Comparison of ENCODE assay signal across 8 cellular contexts in the genomic region with DNA sequence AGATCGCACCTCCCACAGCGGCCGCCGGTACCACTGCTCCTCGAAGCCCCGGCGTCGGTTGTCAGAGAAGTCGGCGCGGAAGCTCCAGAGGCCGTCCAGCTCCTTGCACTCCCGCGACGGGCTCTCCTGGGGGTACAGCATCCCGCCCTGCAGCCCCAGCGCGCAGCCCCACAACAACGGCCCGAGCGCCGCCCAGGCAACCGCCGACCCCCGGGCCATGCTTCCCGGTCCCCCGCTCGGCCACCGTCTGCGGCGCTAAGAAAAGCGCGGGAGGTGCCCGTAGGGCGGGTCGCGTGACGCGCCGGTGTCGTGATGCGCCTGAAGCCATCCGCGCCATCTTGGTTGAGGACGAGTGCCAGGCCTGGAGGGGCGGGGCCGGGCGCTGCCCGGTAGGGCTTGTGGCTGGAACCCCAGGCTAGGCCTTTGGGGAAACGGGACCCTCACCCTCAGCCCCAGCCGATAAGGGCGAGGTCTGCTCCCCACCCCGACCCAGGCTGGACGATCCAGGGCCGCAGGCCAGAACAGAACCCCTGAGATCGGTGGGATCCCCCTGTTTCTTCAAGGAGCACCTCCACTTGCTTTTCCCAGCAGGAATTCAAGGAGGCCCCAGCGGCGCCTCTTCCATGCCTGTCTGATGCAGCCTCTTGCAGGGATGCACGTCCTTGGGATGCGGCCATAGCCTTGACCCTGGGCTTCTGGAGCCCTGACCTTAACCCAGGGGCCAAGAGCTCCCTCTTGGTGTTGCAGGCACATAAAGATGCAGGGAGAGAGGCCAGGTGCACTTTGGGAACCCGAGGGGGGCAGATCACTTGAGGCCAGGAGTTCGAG. TPM values are rescaled to one million over a fixed set of nuclear protein-coding genes. Genes with fewer than 3 reads are reported as not detected.
DNase-seq lines count a peak whose midpoint lies in the region; ATAC-seq and TF ChIP-seq lines count a peak whose summit lies in the region.

A gene (minus strand): TSS at position 249 of the 828 bp plus-strand sequence. CDS start 30 bp downstream, at position 219.

- ATAC-seq in GM19035 (IDR thresholded peaks at IDR 0.05; ENCODE audit: unreplicated experiment), result peak; percentile 79
- ATAC-seq in HG03342 (IDR thresholded peaks at IDR 0.05; ENCODE audit: unreplicated experiment), result peak; percentile 84

- intact Hi-C loops in spleen (cut with DNase I; ENCODE audit: low total_unique reads), result no loop called here

- no peaks in the 10 kb centered on the region for H3K9me3 ChIP-seq in spleen

- 5 to 21% (median 6%) methylated on average over 16 to 62 of the region's 62 CpGs for WGBS in spleen, 5 donors

- peak within 1 kb of the TSS; percentile 80 to 91 (median 88) for H3K27ac ChIP-seq in spleen

- TF ChIP-seq POLR2A in spleen (IDR thresholded peaks at IDR 0.05), result peak in 2 of 3 donors; percentile 64 to 77

- DNase-seq in AG09319 (ENCODE audit: extremely low read depth, low read depth) (peak; percentile 56), NCI-H446 (lab: John Stamatoyannopoulos, UW) (peak; percentile 74 to 93), inferior parietal cortex (ENCODE audit: extremely low spot score) (peak; percentile 92), spleen (peak; percentile 99)
- DNase-seq in activated CD4-positive, CD25-positive, alpha-beta regulatory T cell treated with anti-CD3 and anti-CD28 coated beads, Interleukin-2, amount 50 U/mL, for 16 hours (ENCODE audit: low read depth, low spot score), result peak; percentile 77
- peak; percentile 82 for DNase-seq in central memory CD4-positive, alpha-beta T cell

- H3K4me1 ChIP-seq in spleen, result peaks cover 7 to 39% (median 27%) of the 10 kb centered on the region in 6 donors

- peak within 1 kb of the TSS; percentile 73 to 99 (median 95) for H3K4me3 ChIP-seq in spleen

- no peaks in the 10 kb centered on the region for H3K27me3 ChIP-seq in spleen (replicated peaks in 1 of 7)

- peaks cover 0 to 32% (median 19%) of the 10 kb centered on the region in 6 donors for H3K36me3 ChIP-seq in spleen

- TF ChIP-seq CTCF in AG09319 (IDR thresholded peaks at IDR 0.05; ENCODE audit: low read depth, low read length) (no peak), spleen (IDR thresholded peaks at IDR 0.05 in 8 of 11, conservative IDR thresholded peaks at IDR 0.05 in 3 of 11) (peak in 4 of 11 experiments; percentile 4 to 22 (median 18))

RNA-seq across cellular contexts. Expression of the gene that starts here (rescaled TPM):
- total RNA-seq in spleen, result 10 to 100 TPM; 46.1 to 93.0 (median 62.8) TPM
- polyA plus RNA-seq in spleen, result 10 to 100 TPM; 41.4 to 79.4 (median 60.8) TPM

Comparison
In these comparisons a context has a peak if more than half of its experiments do, and no peak if none do; other contexts are left out.
1. Peak in every context shown above with its lines: DNase-seq, ATAC-seq, H3K4me3 ChIP-seq and H3K27ac ChIP-seq.